In genomic region chr9:21828853-21829405, GRCh38 we compare ENCODE assay signal across 19 cellular contexts.
"Had no signal": no experiment of that assay in that cellular context is flagged by ENCODE, and none has a peak within 500 bp of the region (broad histone marks: within the 10 kb centered on the region; RNA-seq: fewer than 3 reads in every experiment).

No MANE protein-coding gene starts in this region.

- DNase-seq: activated CD4-positive, alpha-beta T cell treated with anti-CD3 and anti-CD28 coated beads for 1 hour; activated CD8-positive, alpha-beta memory T cell treated with anti-CD3 and anti-CD28 coated beads, Interleukin-2, amount 50 U/mL, for 48 hours; activated CD8-positive, alpha-beta T cell treated with anti-CD3 and anti-CD28 coated beads, Interleukin-2, amount 10 ng/mL, durations not matched to agents 7 days and 5 days; activated naive CD4-positive, alpha-beta T cell treated with anti-CD3 and anti-CD28 coated beads, Interleukin-2, amount 10 ng/mL, durations not matched to agents 7 days and 5 days; adrenal gland; caudate nucleus; colonic mucosa; effector CD4-positive, alpha-beta T cell; hypothalamus; left cardiac atrium; lower lobe of right lung; midbrain; naive thymus-derived CD4-positive, alpha-beta T cell; occipital lobe; psoas muscle; stimulated activated CD4-positive, alpha-beta T cell treated with anti-CD3 and anti-CD28 coated beads, Interleukin-12 subunit alpha, Interleukin-12 subunit beta, amount 100 ng/mL, for 4 hours; stomach had no signal

- H3K27me3 ChIP-seq: adrenal gland, colonic mucosa, stomach had no signal

- ATAC-seq: activated CD8-positive, alpha-beta T cell treated with anti-CD3 and anti-CD28 coated beads, Interleukin-2, amount 10 ng/mL, durations not matched to agents 7 days and 5 days; left cardiac atrium; lower lobe of right lung; naive thymus-derived CD4-positive, alpha-beta T cell; psoas muscle; sciatic nerve had no signal

- H3K4me3 ChIP-seq: adrenal gland, colonic mucosa, lower lobe of right lung, psoas muscle, stomach, thoracic aorta had no signal

- H3K27ac ChIP-seq: adrenal gland, colonic mucosa, lower lobe of right lung, psoas muscle, stomach, thoracic aorta had no signal

- H3K4me1 ChIP-seq: colonic mucosa had no signal

- H3K36me3 ChIP-seq: colonic mucosa had no signal

- H3K9me3 ChIP-seq: adrenal gland, colonic mucosa, lower lobe of right lung, psoas muscle, thoracic aorta had no signal
